In genomic region chr14:52052289-52052943, GRCh38 we compare ENCODE assay signal across 15 cellular contexts. TPM values are rescaled to one million over a fixed set of nuclear protein-coding genes. Genes with fewer than 3 reads are reported as not detected.
DNase-seq lines count a peak whose midpoint lies in the region; FAIRE-seq and TF ChIP-seq lines count a peak whose summit lies in the region.
"Had no signal": no experiment of that assay in that cellular context is flagged by ENCODE, and none has a peak within 500 bp of the region (broad histone marks: within the 10 kb centered on the region; RNA-seq: fewer than 3 reads in every experiment).

No MANE protein-coding gene starts in this region.

- H3K4me1 Mint-ChIP-seq in astrocyte (ENCODE audit: low read depth, unreplicated experiment) = peaks cover 22% of the 10 kb centered on the region

- peak overlapping the region; percentile 91 for H3K27ac ChIP-seq in astrocyte (ENCODE audit: low read depth, low read length)
- peak overlapping the region; percentile 86 for H3K27ac ChIP-seq in left ventricle myocardium inferior (replicated peaks)
- H3K27ac ChIP-seq: VCaP had no signal

- peak overlapping the region; percentile 80 for H3K27ac Mint-ChIP-seq in astrocyte (ENCODE audit: unreplicated experiment)
- H3K27ac Mint-ChIP-seq: activated T-helper 1 cell treated with anti-CD3 and anti-CD28 coated beads, Interleukin-12 subunit alpha, Interleukin-12 subunit beta, Interleukin-2, Interleukin-4 antibody, amounts not matched to agents 30 ng/mL and 10 ng/mL and 1 ng/mL, durations not matched to agents 14 hours and 24 hours and 36 hours; GM23338; natural killer cell treated with Interleukin-12 subunit alpha and Interleukin-12 subunit beta and Interleukin-15 and Interleukin-18, amount 100 ng/mL, for 72 hours had no signal

- peaks cover 12% of the 10 kb centered on the region for H3K36me3 ChIP-seq in astrocyte (ENCODE audit: insufficient read depth, low read length)
- peaks cover 20% of the 10 kb centered on the region for H3K36me3 ChIP-seq in left ventricle myocardium inferior

- H3K79me2 ChIP-seq in astrocyte (ENCODE audit: insufficient read depth, low read length) = peaks cover 62% of the 10 kb centered on the region

- H3K27me3 Mint-ChIP-seq in astrocyte (ENCODE audit: low read depth, unreplicated experiment) = peaks cover 6% of the 10 kb centered on the region

- TF ChIP-seq CTCF in astrocyte (IDR thresholded peaks at IDR 0.05; ENCODE audit: insufficient read depth, low read depth, low read length) = no peak
- TF ChIP-seq CTCF in left ventricle myocardium inferior (IDR thresholded peaks at IDR 0.05; ENCODE audit: borderline replicate concordance) = no peak

- H3K9ac ChIP-seq in astrocyte (ENCODE audit: low read length) = peak overlapping the region; percentile 73

- H3K4me1 ChIP-seq in astrocyte (ENCODE audit: insufficient read depth, low read length) (peaks cover 47% of the 10 kb centered on the region), left ventricle myocardium inferior (peaks cover 84% of the 10 kb centered on the region)

- no peaks in the 10 kb centered on the region for H3K9me3 ChIP-seq in astrocyte (ENCODE audit: insufficient read depth, low read depth, low read length)
- no peaks in the 10 kb centered on the region for H3K9me3 ChIP-seq in left ventricle myocardium inferior (replicated peaks)

- H3K27me3 ChIP-seq in astrocyte (ENCODE audit: insufficient read depth, low read length) (no peaks in the 10 kb centered on the region), left ventricle myocardium inferior (ENCODE audit: low read depth) (no peaks in the 10 kb centered on the region)

- no peaks in the 10 kb centered on the region for H4K20me1 ChIP-seq in astrocyte (ENCODE audit: insufficient read depth, low read length)

- peaks cover 3% of the 10 kb centered on the region for H3K36me3 Mint-ChIP-seq in astrocyte (ENCODE audit: low read depth, unreplicated experiment)
- H3K36me3 Mint-ChIP-seq: natural killer cell treated with Interleukin-12 subunit alpha and Interleukin-12 subunit beta and Interleukin-15 and Interleukin-18, amount 100 ng/mL, for 72 hours had no signal

- H2AFZ ChIP-seq in astrocyte (ENCODE audit: low read depth, low read length) = no peak overlapping the region
- H2AFZ ChIP-seq: GM23338 had no signal

- peak overlapping the region; percentile 18 for H3K4me3 Mint-ChIP-seq in astrocyte (ENCODE audit: unreplicated experiment)
- H3K4me3 Mint-ChIP-seq: activated T-helper 1 cell treated with anti-CD3 and anti-CD28 coated beads, Interleukin-12 subunit alpha, Interleukin-12 subunit beta, Interleukin-2, Interleukin-4 antibody, amounts not matched to agents 30 ng/mL and 10 ng/mL and 1 ng/mL, durations not matched to agents 14 hours and 24 hours and 36 hours; GM23338; natural killer cell treated with Interleukin-12 subunit alpha and Interleukin-12 subunit beta and Interleukin-15 and Interleukin-18, amount 100 ng/mL, for 72 hours had no signal

- intact Hi-C loops in left ventricle myocardium inferior (cut with micrococcal nuclease) = no loop called here

- FAIRE-seq in astrocyte (lab: Jason Lieb, UNC) = peak; percentile 56

- H3K4me3 ChIP-seq in astrocyte (ENCODE audit: insufficient read depth, low read depth, low read length) (peak overlapping the region; percentile 30), left ventricle myocardium inferior (peak overlapping the region; percentile 40)
- H3K4me3 ChIP-seq: GM23338 had no signal

- peak overlapping the region; percentile 67 for H3K4me2 ChIP-seq in astrocyte (ENCODE audit: low read length)
- H3K4me2 ChIP-seq: GM23338 had no signal

- DNase-seq in AG08395 (ENCODE audit: low spot score) (peak; percentile 81), astrocyte (ENCODE audit: low read depth) (peak; percentile 87), left ventricle myocardium inferior (no peak), renal cortical epithelial cell (ENCODE audit: low read depth) (peak; percentile 11), NCI-H1436 (lab: John Stamatoyannopoulos, UW) (no peak), HUDEP-2 (lab: John Stamatoyannopoulos, UW; ENCODE audit: unreplicated experiment in 76 of 76) (no peak), cerebellar nuclear complex (lab: John Stamatoyannopoulos, UW) (no peak), SIG-M5 (lab: John Stamatoyannopoulos, UW) (no peak)
- DNase-seq: cortex of kidney, GDM1, PC-3 had no signal

- no peaks in the 10 kb centered on the region for H3K9me3 Mint-ChIP-seq in astrocyte (ENCODE audit: unreplicated experiment)
- H3K9me3 Mint-ChIP-seq: activated T-helper 1 cell treated with anti-CD3 and anti-CD28 coated beads, Interleukin-12 subunit alpha, Interleukin-12 subunit beta, Interleukin-2, Interleukin-4 antibody, amounts not matched to agents 30 ng/mL and 10 ng/mL and 1 ng/mL, durations not matched to agents 14 hours and 24 hours and 36 hours; GM23338; natural killer cell treated with Interleukin-12 subunit alpha and Interleukin-12 subunit beta and Interleukin-15 and Interleukin-18, amount 100 ng/mL, for 72 hours had no signal

RNA-seq across cellular contexts. Expression of gene NID2, which starts 16.4 kb away (rescaled TPM):
- total RNA-seq in astrocyte (11.4 and 22.3 TPM in 2 replicates), left ventricle myocardium inferior (35.2 TPM), renal cortical epithelial cell (20.3 and 106 TPM in 2 replicates)

Comparison
In these comparisons a context has a peak if more than half of its experiments do, and no peak if none do; other contexts are left out.
1. DNase-seq: peak in AG08395 (single experiment), astrocyte (single experiment) and renal cortical epithelial cell (single experiment); none in left ventricle myocardium inferior (single experiment), NCI-H1436 (single experiment), HUDEP-2 (0 of 76), cerebellar nuclear complex (0 of 2) and SIG-M5 (single experiment).